Comparison of ENCODE assay signal across 1 cellular context in the genomic region with DNA sequence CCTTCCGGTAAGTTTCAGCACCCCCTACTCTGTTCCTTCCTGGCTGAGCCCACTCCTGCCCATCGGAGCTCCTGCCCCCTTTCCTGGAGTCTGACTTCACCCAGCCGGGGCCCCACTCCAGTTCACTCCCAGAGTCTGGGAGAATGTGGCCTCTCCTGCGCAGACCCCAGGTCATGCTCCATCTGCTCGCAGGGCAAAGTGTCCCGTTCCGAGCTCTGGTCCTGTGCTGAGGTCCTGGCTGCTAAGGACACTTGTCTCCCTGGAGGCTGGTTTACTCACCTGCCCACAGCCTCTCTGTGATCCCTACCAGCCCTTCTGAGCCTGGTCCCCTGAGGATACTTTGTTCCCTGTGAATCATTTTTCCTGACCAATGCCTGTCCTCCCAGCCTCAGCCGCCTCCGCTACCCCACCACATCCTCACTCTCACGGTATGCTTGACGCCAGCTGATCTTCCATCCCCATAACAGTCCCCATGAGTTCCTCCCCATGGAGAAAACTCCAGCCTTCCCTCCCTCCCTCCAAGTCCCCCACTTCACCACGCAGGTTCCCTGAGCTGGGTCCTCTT.
TF ChIP-seq lines count a peak whose summit lies in the region.

No MANE protein-coding gene starts in this region.

TF ChIP-seq in K562, 482 proteins besides CTCF, POLR2A, EP300 and RAD21:
- TF ChIP-seq ELK1 (CRISPR knock-in tag; IDR thresholded peaks at IDR 0.05) (no peak), ETS2 (tag; IDR thresholded peaks at IDR 0.05; ENCODE audit: borderline replicate concordance, poor library complexity, severe bottlenecking) (no peak), MYNN (IDR thresholded peaks at IDR 0.05) (no peak), MYNN (CRISPR knock-in tag; IDR thresholded peaks at IDR 0.05) (no peak), NFIX (CRISPR knock-in tag; IDR thresholded peaks at IDR 0.05; ENCODE audit: low read depth) (no peak), PHF21A (IDR thresholded peaks at IDR 0.05; ENCODE audit: borderline replicate concordance, low read depth) (no peak), POLR2G (IDR thresholded peaks at IDR 0.05; ENCODE audit: low read depth, low read length) (peak; percentile 3; the same call in 1 of the 2 replicates)
- TF ChIP-seq, protein P1, sequence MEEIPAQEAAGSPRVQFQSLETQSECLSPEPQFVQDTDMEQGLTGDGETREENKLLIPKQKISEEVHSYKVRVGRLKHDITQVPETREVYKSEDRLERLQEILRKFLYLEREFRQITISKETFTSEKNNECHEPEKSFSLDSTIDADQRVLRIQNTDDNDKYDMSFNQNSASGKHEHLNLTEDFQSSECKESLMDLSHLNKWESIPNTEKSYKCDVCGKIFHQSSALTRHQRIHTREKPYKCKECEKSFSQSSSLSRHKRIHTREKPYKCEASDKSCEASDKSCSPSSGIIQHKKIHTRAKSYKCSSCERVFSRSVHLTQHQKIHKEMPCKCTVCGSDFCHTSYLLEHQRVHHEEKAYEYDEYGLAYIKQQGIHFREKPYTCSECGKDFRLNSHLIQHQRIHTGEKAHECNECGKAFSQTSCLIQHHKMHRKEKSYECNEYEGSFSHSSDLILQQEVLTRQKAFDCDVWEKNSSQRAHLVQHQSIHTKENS (CRISPR knock-in tag; IDR thresholded peaks at IDR 0.05), result no peak
- TF ChIP-seq, protein P2, sequence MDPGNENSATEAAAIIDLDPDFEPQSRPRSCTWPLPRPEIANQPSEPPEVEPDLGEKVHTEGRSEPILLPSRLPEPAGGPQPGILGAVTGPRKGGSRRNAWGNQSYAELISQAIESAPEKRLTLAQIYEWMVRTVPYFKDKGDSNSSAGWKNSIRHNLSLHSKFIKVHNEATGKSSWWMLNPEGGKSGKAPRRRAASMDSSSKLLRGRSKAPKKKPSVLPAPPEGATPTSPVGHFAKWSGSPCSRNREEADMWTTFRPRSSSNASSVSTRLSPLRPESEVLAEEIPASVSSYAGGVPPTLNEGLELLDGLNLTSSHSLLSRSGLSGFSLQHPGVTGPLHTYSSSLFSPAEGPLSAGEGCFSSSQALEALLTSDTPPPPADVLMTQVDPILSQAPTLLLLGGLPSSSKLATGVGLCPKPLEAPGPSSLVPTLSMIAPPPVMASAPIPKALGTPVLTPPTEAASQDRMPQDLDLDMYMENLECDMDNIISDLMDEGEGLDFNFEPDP (CRISPR knock-in tag; IDR thresholded peaks at IDR 0.05), result no peak
